In the genomic region with DNA sequence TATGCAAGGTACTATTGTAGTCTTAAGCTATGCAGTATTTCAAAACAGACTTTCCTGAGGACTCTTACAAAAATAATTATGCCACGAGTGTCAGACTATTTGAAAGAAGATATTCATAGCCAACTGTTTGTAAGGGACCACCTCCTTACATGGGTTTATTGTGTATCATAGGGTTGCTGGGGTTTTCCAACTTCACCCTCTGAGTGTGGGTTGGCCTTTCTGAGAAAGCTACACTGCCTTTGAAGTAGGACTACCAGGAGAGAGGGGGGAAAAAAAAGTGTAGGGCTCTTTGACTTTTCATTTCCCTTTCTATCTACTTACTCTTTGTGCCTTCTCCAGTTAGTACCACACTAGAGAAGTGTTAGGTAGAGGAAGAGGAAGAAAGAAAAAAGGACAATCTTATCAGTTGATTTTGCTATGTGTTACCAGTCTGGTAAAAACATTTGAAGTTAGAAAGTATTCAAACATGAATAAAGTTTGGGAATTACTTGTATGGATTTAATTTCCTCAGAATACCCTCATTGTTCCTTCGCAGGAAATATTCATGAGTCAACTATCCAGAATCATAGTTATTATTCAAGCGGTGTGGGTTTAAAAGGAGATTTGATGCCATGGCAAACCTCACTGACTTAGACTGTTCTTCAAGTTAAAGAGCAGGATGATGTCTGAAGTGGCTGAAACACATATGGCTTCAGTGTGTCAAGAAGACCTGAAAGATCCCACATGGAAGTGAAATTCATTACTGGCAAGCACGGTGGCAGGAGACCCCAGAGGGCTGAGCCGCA, we compare ENCODE assay signal across 1 cellular context.
A peak's percentile ranks its signal among the peaks of the same experiment; 100 is the strongest.
TF ChIP-seq lines count a peak whose summit lies in the region.

No MANE protein-coding gene starts in this region.

TF ChIP-seq in SK-N-SH, 30 proteins besides CTCF, POLR2A, EP300 and RAD21 (continued from another document):
- TF ChIP-seq CHD2 (IDR thresholded peaks at IDR 0.05; ENCODE audit: low read length, partially characterized antibody): no peak
- peak; percentile 77 for TF ChIP-seq TCF12 (IDR thresholded peaks at IDR 0.05)
- peak; percentile 30; the same call in 1 of the 2 replicates for TF ChIP-seq NFIC (IDR thresholded peaks at IDR 0.05; ENCODE audit: borderline replicate concordance)
- TF ChIP-seq POLR2AphosphoS5 (IDR thresholded peaks at IDR 0.05; ENCODE audit: low read depth, low read length): 0 out of 2 replicates have a peak, but pooled peaks have one; percentile 18
- peak; percentile 57; the same call in 1 of the 2 replicates for TF ChIP-seq JUND (IDR thresholded peaks at IDR 0.05)
- TF ChIP-seq FOSL2 (IDR thresholded peaks at IDR 0.05; ENCODE audit: borderline replicate concordance, low read depth): peak; percentile 53
- no peak for TF ChIP-seq USF2 (IDR thresholded peaks at IDR 0.05; ENCODE audit: borderline replicate concordance, low read depth, low read length)
TF ChIP-seq in SK-N-SH: peak in this region for 6.
